In genomic region chr5:134873494-134873893, GRCh38 we compare ENCODE assay signal across 8 cellular contexts. TPM values are rescaled to one million over a fixed set of nuclear protein-coding genes. Genes with fewer than 3 reads are reported as not detected.
DNase-seq lines count a peak whose midpoint lies in the region; ATAC-seq and TF ChIP-seq lines count a peak whose summit lies in the region.

No MANE protein-coding gene starts in this region.

- TF ChIP-seq POLR2A in suprapubic skin (IDR thresholded peaks at IDR 0.05): no peak

- intact Hi-C loops in activated CD8-positive, alpha-beta T cell treated with anti-CD3 and anti-CD28 coated beads for 36 hours (cut with micrococcal nuclease): no loop called here

- peaks cover 32% of the 10 kb centered on the region for H3K4me1 Mint-ChIP-seq in activated CD8-positive, alpha-beta T cell treated with anti-CD3 and anti-CD28 coated beads for 36 hours (ENCODE audit: low read depth)
- H3K4me1 Mint-ChIP-seq in immature natural killer cell: peaks cover 32 to 50% of the 10 kb centered on the region in 2 donors

- H3K9ac ChIP-seq in SK-N-SH: peak overlapping the region; percentile 92; the same call in 1 of the 2 replicates

- peaks cover 9 to 22% of the 10 kb centered on the region in 2 experiments; a peak in 2 of 4 replicates for H3K4me1 ChIP-seq in SK-N-SH (ENCODE audit: control insufficient read depth in 1 of 2, insufficient read depth in 2 of 2, low read depth in 1 of 2, low read length in 1 of 2)
- H3K4me1 ChIP-seq in suprapubic skin: peaks cover 24% of the 10 kb centered on the region

- CTCF ChIA-PET in SK-N-SH (lab: Yijun Ruan, JAX): interaction anchor here (1.3 to 3.4 kb wide), 5 partner anchors 11 to 116 kb away, joined by 3 to 18 read pairs (median 5); partner anchors contain the start of gene PCBD2
- CTCF ChIA-PET in activated CD8-positive, alpha-beta T cell treated with anti-CD3 and anti-CD28 coated beads for 36 hours (lab: Charles Lee): interaction anchor here (0.9 to 2.9 kb wide), 5 partner anchors 11 to 34 kb away, joined by 3 to 8 read pairs (median 4); partner anchors contain the start of genes C5orf24 and PCBD2

- H3K9me2 ChIP-seq in SK-N-SH: no peaks in the 10 kb centered on the region

- no peak for DNase-seq in SK-N-SH
- DNase-seq in activated CD8-positive, alpha-beta T cell treated with anti-CD3 and anti-CD28 coated beads for 36 hours: peak; percentile 54
- DNase-seq in immature natural killer cell: no peak
- DNase-seq in suprapubic skin (ENCODE audit: low spot score in 2 of 2): no peak

- ATAC-seq in SK-N-SH treated with all-trans-retinoic acid at 6 μM for 48 hours (no peak), GM18870 (IDR thresholded peaks at IDR 0.05; ENCODE audit: unreplicated experiment) (no peak), GM21576 (IDR thresholded peaks at IDR 0.05; ENCODE audit: unreplicated experiment) (no peak), HG03097 (IDR thresholded peaks at IDR 0.05; ENCODE audit: low FRiP score, unreplicated experiment) (no peak)
- peak; percentile 15 for ATAC-seq in activated CD8-positive, alpha-beta T cell treated with anti-CD3 and anti-CD28 coated beads for 36 hours

- TF ChIP-seq CTCF in SK-N-SH (IDR thresholded peaks at IDR 0.05) (no peak), suprapubic skin (IDR thresholded peaks at IDR 0.05) (no peak)
- no peak for TF ChIP-seq CTCF in activated CD8-positive, alpha-beta T cell treated with anti-CD3 and anti-CD28 coated beads for 36 hours (IDR thresholded peaks at IDR 0.05)

- H2AFZ ChIP-seq in SK-N-SH (ENCODE audit: low read depth): peak overlapping the region; percentile 99

- TF ChIP-seq RAD21 in SK-N-SH (IDR thresholded peaks at IDR 0.05; ENCODE audit: low read length): no peak

- no peaks in the 10 kb centered on the region for H3K9me3 ChIP-seq in SK-N-SH
- no peaks in the 10 kb centered on the region for H3K9me3 ChIP-seq in suprapubic skin

- H4K20me1 ChIP-seq in SK-N-SH (ENCODE audit: insufficient read depth): no peaks in the 10 kb centered on the region

- H3K27me3 ChIP-seq in SK-N-SH (ENCODE audit: insufficient read depth): no peaks in the 10 kb centered on the region
- no peaks in the 10 kb centered on the region for H3K27me3 ChIP-seq in suprapubic skin

- peak overlapping the region; percentile 87 for H3K4me2 ChIP-seq in SK-N-SH

- TF ChIP-seq EP300 in SK-N-SH (IDR thresholded peaks at IDR 0.05; ENCODE audit: borderline replicate concordance in 1 of 2, low read depth in 1 of 2, low read length in 1 of 2) (no peak), suprapubic skin (IDR thresholded peaks at IDR 0.05) (no peak)

- peaks cover 19% of the 10 kb centered on the region for H3F3A ChIP-seq in SK-N-SH (replicated peaks; ENCODE audit: insufficient read depth)

- no peaks in the 10 kb centered on the region for H3K27me3 Mint-ChIP-seq in activated CD8-positive, alpha-beta T cell treated with anti-CD3 and anti-CD28 coated beads for 36 hours
- H3K27me3 Mint-ChIP-seq in immature natural killer cell (ENCODE audit: low read depth in 3 of 3): peaks cover 0 to 4% (median 1%) of the 10 kb centered on the region in 3 donors

- H3K27ac ChIP-seq in SK-N-SH (ENCODE audit: low read depth in 2 of 2, low read length in 1 of 2): peak overlapping the region; percentile 89
- H3K27ac ChIP-seq in suprapubic skin: peak overlapping the region; percentile 93

- peaks cover 4% of the 10 kb centered on the region for H3K36me3 Mint-ChIP-seq in activated CD8-positive, alpha-beta T cell treated with anti-CD3 and anti-CD28 coated beads for 36 hours (ENCODE audit: low read depth)
- H3K36me3 Mint-ChIP-seq in immature natural killer cell: no peaks in the 10 kb centered on the region

- H3K36me3 ChIP-seq in SK-N-SH (replicated peaks in 1 of 2; ENCODE audit: control insufficient read depth in 1 of 2, insufficient read depth in 2 of 2, low read length in 1 of 2) (peaks cover 0 to 4% of the 10 kb centered on the region in 2 experiments), suprapubic skin (no peaks in the 10 kb centered on the region)

- no peaks in the 10 kb centered on the region for H3K9me3 Mint-ChIP-seq in activated CD8-positive, alpha-beta T cell treated with anti-CD3 and anti-CD28 coated beads for 36 hours
- no peaks in the 10 kb centered on the region for H3K9me3 Mint-ChIP-seq in immature natural killer cell

- WGBS in SK-N-SH (ENCODE audit: low lambda C conversion rate): 96% methylated on average over 6 of the region's 6 CpGs
- WGBS in suprapubic skin: 68% methylated on average over 6 of the region's 6 CpGs

- H3K79me2 ChIP-seq in SK-N-SH (ENCODE audit: insufficient read depth): peaks cover 32% of the 10 kb centered on the region

- H3K4me3 ChIP-seq in SK-N-SH (ENCODE audit: low read depth in 2 of 2, low read length in 1 of 2): no peak overlapping the region
- H3K4me3 ChIP-seq in suprapubic skin: peak overlapping the region; percentile 96

- H3K27ac Mint-ChIP-seq in activated CD8-positive, alpha-beta T cell treated with anti-CD3 and anti-CD28 coated beads for 36 hours: peak overlapping the region; percentile 94
- H3K27ac Mint-ChIP-seq in immature natural killer cell: peak overlapping the region; percentile 91 to 99 (median 96)

- H3K4me3 Mint-ChIP-seq in activated CD8-positive, alpha-beta T cell treated with anti-CD3 and anti-CD28 coated beads for 36 hours: peak overlapping the region; percentile 85
- peak overlapping the region in 4 of 5 donors; percentile 93 to 98 (median 95) for H3K4me3 Mint-ChIP-seq in immature natural killer cell

- POLR2A ChIA-PET in SK-N-SH (lab: Yijun Ruan, JAX): interaction anchor here (0.6 to 1.8 kb wide), 10 partner anchors 10 to 561 kb away, joined by 3 to 17 read pairs (median 6); partner anchors contain the start of genes C5orf24, CAMLG, DDX46 and PCBD2
- POLR2A ChIA-PET in activated CD8-positive, alpha-beta T cell treated with anti-CD3 and anti-CD28 coated beads for 36 hours (lab: Charles Lee): interaction anchor here (0.7 to 3.3 kb wide), 13 partner anchors 8 to 37 kb away, joined by 3 to 19 read pairs (median 5); partner anchors contain the start of genes C5orf24 and PCBD2

TF ChIP-seq in SK-N-SH, 30 proteins besides CTCF, POLR2A, EP300 and RAD21 (continues in another document):
- TF ChIP-seq POLR2AphosphoS5 (IDR thresholded peaks at IDR 0.05; ENCODE audit: low read depth, low read length) (no peak), SIN3A (IDR thresholded peaks at IDR 0.05; ENCODE audit: borderline replicate concordance, low read depth, low read length) (no peak), GABPA (IDR thresholded peaks at IDR 0.05; ENCODE audit: low read depth) (no peak), NRF1 (IDR thresholded peaks at IDR 0.05; ENCODE audit: low read depth, low read length) (no peak), IRF3 (IDR thresholded peaks at IDR 0.05; ENCODE audit: low read depth, low read length) (no peak), TEAD4 (IDR thresholded peaks at IDR 0.05; ENCODE audit: borderline replicate concordance, insufficient read depth) (no peak)

TF ChIP-seq in SK-N-SH treated with all-trans-retinoic acid at 6 μM for 48 hours, 23 proteins besides CTCF, POLR2A, EP300 and RAD21 (continues in another document):
- no peak for TF ChIP-seq TCF4 (CRISPR knock-in tag; IDR thresholded peaks at IDR 0.05; ENCODE audit: borderline replicate concordance)
- TF ChIP-seq PATZ1 (CRISPR knock-in tag; IDR thresholded peaks at IDR 0.05; ENCODE audit: borderline replicate concordance): no peak
- no peak for TF ChIP-seq ZC3H10 (CRISPR knock-in tag; IDR thresholded peaks at IDR 0.05)
- no peak for TF ChIP-seq SNAI2 (CRISPR knock-in tag; IDR thresholded peaks at IDR 0.05)
- no peak for TF ChIP-seq OSR1 (CRISPR knock-in tag; IDR thresholded peaks at IDR 0.05)
- TF ChIP-seq ZFP30 (CRISPR knock-in tag; IDR thresholded peaks at IDR 0.05): no peak
- TF ChIP-seq ARNTL (CRISPR knock-in tag; IDR thresholded peaks at IDR 0.05; ENCODE audit: borderline replicate concordance, low read depth): no peak
- TF ChIP-seq ZNF8 (CRISPR knock-in tag; IDR thresholded peaks at IDR 0.05): no peak

RNA-seq across cellular contexts. Expression of gene TXNDC15, which starts 0.7 kb away (rescaled TPM):
- 93.9 and 112 TPM in 2 replicates for polyA plus RNA-seq in SK-N-SH (2012; rRNA removed)
- 60.6 and 81.9 TPM in 2 replicates for polyA plus RNA-seq in SK-N-SH (2012; cell fraction: cytosol; rRNA removed)
- 61.0 and 63.9 TPM in 2 replicates for polyA plus RNA-seq in SK-N-SH (2012; cell fraction: nucleus; rRNA removed)
- total RNA-seq in activated CD8-positive, alpha-beta T cell treated with anti-CD3 and anti-CD28 coated beads for 36 hours: 10 to 100 TPM; 17.1 to 26.7 TPM
- polyA plus RNA-seq in immature natural killer cell: 10 to 100 TPM; 12.9 to 25.3 (median 14.4) TPM
- 10 to 100 TPM; 31.9 to 74.4 (median 37.8) TPM for total RNA-seq in suprapubic skin

RNA-seq across cellular contexts. Expression of gene C5orf24, which starts 27.7 kb away (rescaled TPM):
- 21.8 and 34.3 TPM in 2 replicates for polyA plus RNA-seq in SK-N-SH (2012; rRNA removed)
- polyA plus RNA-seq in SK-N-SH (2012; cell fraction: cytosol; rRNA removed): 33.9 and 36.8 TPM in 2 replicates
- polyA plus RNA-seq in SK-N-SH (2012; cell fraction: nucleus; rRNA removed): 21.9 and 53.1 TPM in 2 replicates
- total RNA-seq in activated CD8-positive, alpha-beta T cell treated with anti-CD3 and anti-CD28 coated beads for 36 hours: 10 to 100 TPM; 24.4 to 25.3 TPM
- polyA plus RNA-seq in immature natural killer cell: 10 to 100 TPM; 10.9 to 20.5 (median 16.0) TPM
- 10 to 100 TPM; 32.2 to 47.3 (median 38.0) TPM for total RNA-seq in suprapubic skin

RNA-seq across cellular contexts. Expression of gene PCBD2, which starts 31.4 kb away (rescaled TPM):
- polyA plus RNA-seq in SK-N-SH (2012; rRNA removed) (5.1 and 6.2 TPM in 2 replicates), immature natural killer cell (1 to 10 TPM; 2.8 to 9.3 (median 7.1) TPM)
- 7.5 and 7.7 TPM in 2 replicates for polyA plus RNA-seq in SK-N-SH (2012; cell fraction: cytosol; rRNA removed)
- 6.9 and 8.8 TPM in 2 replicates for polyA plus RNA-seq in SK-N-SH (2012; cell fraction: nucleus; rRNA removed)
- total RNA-seq in activated CD8-positive, alpha-beta T cell treated with anti-CD3 and anti-CD28 coated beads for 36 hours: 1 to 10 TPM; 8.1 to 8.8 TPM
- total RNA-seq in suprapubic skin: 10 to 100 TPM in 1 of 4 donors, 1 to 10 TPM in 3; 8.2 to 13.4 (median 9.1) TPM
